8 cellular contexts compared by ENCODE assay signal in the genomic region with DNA sequence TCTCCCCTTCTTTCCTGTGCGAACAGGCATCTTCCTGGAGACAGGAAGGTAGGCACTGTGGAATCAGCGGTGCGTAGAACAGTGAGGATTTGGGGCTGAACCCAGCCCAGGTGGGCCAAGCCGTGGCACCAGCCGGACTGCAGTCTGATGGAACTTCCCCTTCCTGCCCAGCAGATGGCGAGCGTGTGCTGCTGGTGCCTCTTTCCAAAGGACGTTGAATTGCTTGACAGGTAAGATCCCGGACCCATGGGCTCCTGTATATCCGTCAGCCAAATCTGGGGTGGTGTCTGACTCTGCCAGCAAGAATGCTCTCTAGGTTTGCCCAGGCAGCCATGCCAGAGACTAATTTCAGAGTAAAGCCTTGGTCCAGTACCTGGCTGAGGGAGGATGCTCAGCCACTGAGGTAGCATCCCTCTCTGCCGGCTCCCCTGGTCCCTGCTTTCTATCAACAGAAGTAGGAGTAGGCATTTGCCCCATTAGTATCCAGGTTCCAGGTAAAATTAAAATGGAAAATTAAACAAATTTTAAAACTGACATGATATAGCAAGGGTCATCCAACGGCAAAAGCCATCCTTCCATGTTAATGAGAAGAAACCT. TPM values are rescaled to one million over a fixed set of nuclear protein-coding genes. Genes with fewer than 3 reads are reported as not detected.
DNase-seq lines count a peak whose midpoint lies in the region; ATAC-seq and TF ChIP-seq lines count a peak whose summit lies in the region.

No MANE protein-coding gene starts in this region.

- no peaks in the 10 kb centered on the region for H3K4me1 ChIP-seq in CD4-positive, alpha-beta memory T cell (ENCODE audit: insufficient read depth, low read length)
- H3K4me1 ChIP-seq in sigmoid colon, result no peaks in the 10 kb centered on the region

- H3K9me3 ChIP-seq in CD4-positive, alpha-beta memory T cell (ENCODE audit: control insufficient read depth in 1 of 2, low read length in 2 of 2), result no peaks in the 10 kb centered on the region
- H3K9me3 ChIP-seq in sigmoid colon, result no peaks in the 10 kb centered on the region

- peak; percentile 83 for ATAC-seq in Right ventricle myocardium superior (ENCODE audit: poor library complexity)
- no peak for ATAC-seq in HG03378 (IDR thresholded peaks at IDR 0.05; ENCODE audit: unreplicated experiment)
- ATAC-seq in HG02970 (IDR thresholded peaks at IDR 0.05; ENCODE audit: low FRiP score, unreplicated experiment), result no peak

- POLR2A ChIA-PET in CD4-positive, alpha-beta memory T cell (lab: Charles Lee; ENCODE audit: partially characterized antibody), result no interaction called here

- DNase-seq in CD4-positive, alpha-beta memory T cell, result peak in 3 of 5 donors; percentile 11 to 16 (median 14)
- DNase-seq in H7 (peak; percentile 89), NCI-H748 (lab: John Stamatoyannopoulos, UW; ENCODE audit: unreplicated experiment) (peak; percentile 55), Right ventricle myocardium superior (no peak), sigmoid colon (no peak)
- DNase-seq in activated naive CD4-positive, alpha-beta T cell treated with Interleukin-2 at 50 U/mL for 16 hours, result peak; percentile 16

- no peaks in the 10 kb centered on the region for H3K4me1 Mint-ChIP-seq in CD4-positive, alpha-beta memory T cell

- H3K27me3 ChIP-seq in CD4-positive, alpha-beta memory T cell (ENCODE audit: insufficient read depth, low read length), result no peaks in the 10 kb centered on the region
- H3K27me3 ChIP-seq in H7 (ENCODE audit: control insufficient read depth, insufficient read depth, low read length) (peaks cover 1% of the 10 kb centered on the region; the same call in 1 of the 2 replicates), sigmoid colon (no peaks in the 10 kb centered on the region)

- H3K27me3 Mint-ChIP-seq in CD4-positive, alpha-beta memory T cell, result peaks cover 15 to 27% of the 10 kb centered on the region in 2 donors

- no peak overlapping the region for H3K27ac Mint-ChIP-seq in CD4-positive, alpha-beta memory T cell

- 15 to 22% methylated on average over 12 of the region's 12 CpGs for WGBS in sigmoid colon, 2 donors

- H3K4me3 ChIP-seq in CD4-positive, alpha-beta memory T cell (ENCODE audit: low read length in 2 of 2), result no peak overlapping the region
- H3K4me3 ChIP-seq in H7 (ENCODE audit: insufficient read depth, low read depth, low read length) (no peak overlapping the region), sigmoid colon (no peak overlapping the region)

- no peak for TF ChIP-seq EP300 in sigmoid colon (IDR thresholded peaks at IDR 0.05)

- H3K36me3 Mint-ChIP-seq in CD4-positive, alpha-beta memory T cell, result no peaks in the 10 kb centered on the region

- no peaks in the 10 kb centered on the region for H3K9me3 Mint-ChIP-seq in CD4-positive, alpha-beta memory T cell

- TF ChIP-seq CTCF in sigmoid colon (IDR thresholded peaks at IDR 0.05), result peak; percentile 72 to 91 (median 84)

- H3K27ac ChIP-seq in CD4-positive, alpha-beta memory T cell (ENCODE audit: low read depth, low read length), result no peak overlapping the region
- H3K27ac ChIP-seq in sigmoid colon, result no peak overlapping the region

- H3K36me3 ChIP-seq in CD4-positive, alpha-beta memory T cell (ENCODE audit: insufficient read depth, low read length), result no peaks in the 10 kb centered on the region
- H3K36me3 ChIP-seq in H7 (replicated peaks; ENCODE audit: control insufficient read depth, insufficient read depth, low read length) (no peaks in the 10 kb centered on the region), sigmoid colon (no peaks in the 10 kb centered on the region)

- CTCF ChIA-PET in CD4-positive, alpha-beta memory T cell (lab: Charles Lee; ENCODE audit: partially characterized antibody), result interaction anchor here (0.8 to 2.0 kb wide), 11 partner anchors 8 to 166 kb away, joined by 3 to 8 read pairs (median 4); no protein-coding TSS in a partner anchor

- no peak for TF ChIP-seq POLR2A in sigmoid colon (IDR thresholded peaks at IDR 0.05)

- intact Hi-C loops in CD4-positive, alpha-beta memory T cell (cut with micrococcal nuclease), result no loop called here
- intact Hi-C loops in Right ventricle myocardium superior (cut with DNase I), result loop anchor here (1.0 to 5.0 kb wide), 2 partner anchors 62 to 425 kb away; no protein-coding TSS in a partner anchor
- intact Hi-C loops in sigmoid colon (cut with DNase I), result loop anchor here (1.0 kb wide), 1 partner anchor 62 kb away; no protein-coding TSS in a partner anchor

- H3K4me3 Mint-ChIP-seq in CD4-positive, alpha-beta memory T cell, result no peak overlapping the region

RNA-seq across cellular contexts. Expression of gene KCNA5, which starts 21.1 kb away (rescaled TPM):
- not detected for total RNA-seq in CD4-positive, alpha-beta memory T cell
- not detected for polyA plus RNA-seq in CD4-positive, alpha-beta memory T cell
- total RNA-seq in H7 (2014; rRNA removed; shearing (Covaris generic)), result 0.85 and 1.7 TPM in 2 replicates
- total RNA-seq in Right ventricle myocardium superior (3.1 TPM), sigmoid colon (10 to 100 TPM in 1 of 4 donors, 1 to 10 TPM in 3; 2.2 to 20.2 (median 5.8) TPM)
- under 1 TPM in 2 of 3 donors, not detected in 1; 0.45 to 0.60 TPM for polyA plus RNA-seq in sigmoid colon

Comparison
In these comparisons a context has a peak if more than half of its experiments do, and no peak if none do; other contexts are left out.
1. DNase-seq: peak in CD4-positive, alpha-beta memory T cell (3 of 5), H7 (single experiment), NCI-H748 (single experiment) and activated naive CD4-positive, alpha-beta T cell treated with Interleukin-2 at 50 U/mL for 16 hours (single experiment); none in Right ventricle myocardium superior (single experiment) and sigmoid colon (single experiment).